Comparison of ENCODE assay signal across 16 cellular contexts in the genomic region with DNA sequence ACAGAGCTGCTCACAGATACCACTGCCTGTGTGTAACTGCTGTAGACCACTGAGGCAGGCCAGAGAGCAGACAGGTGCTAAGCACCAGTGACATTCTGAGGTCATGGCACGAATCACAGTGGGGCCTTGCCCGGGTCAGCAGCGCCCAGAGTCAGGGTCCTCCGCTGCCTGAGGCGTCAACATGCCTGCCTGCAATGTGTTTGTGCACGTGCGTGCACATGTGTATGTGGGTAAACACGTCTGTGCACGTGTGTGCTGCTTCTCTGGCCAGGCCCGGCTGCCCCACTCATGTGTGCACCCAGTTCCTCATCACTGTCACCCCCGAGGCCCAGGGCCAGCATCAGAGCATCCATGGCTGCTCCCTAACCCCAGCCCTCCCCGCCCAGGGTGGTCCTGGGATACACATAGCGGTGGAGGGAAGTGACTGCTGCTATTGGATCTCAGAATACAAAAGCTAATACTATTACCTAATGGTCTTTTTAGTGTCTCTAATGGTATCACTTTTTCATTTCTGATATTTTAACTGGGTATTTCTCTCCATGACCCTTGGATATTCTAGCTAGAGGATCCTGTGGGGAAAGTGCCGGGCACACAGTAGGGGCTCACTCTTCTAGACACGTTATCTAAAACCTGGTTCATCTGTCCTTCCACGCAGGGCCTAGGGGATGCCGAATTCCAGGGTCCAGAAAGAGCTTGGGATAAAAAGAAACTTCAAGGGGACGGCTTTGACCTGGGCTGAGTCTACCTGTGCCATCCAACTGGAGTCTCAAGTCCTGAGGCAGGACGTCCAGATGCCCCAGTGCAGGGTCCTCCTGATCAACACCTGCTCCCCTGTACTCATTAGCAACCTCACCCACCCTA. TPM values are rescaled to one million over a fixed set of nuclear protein-coding genes. Genes with fewer than 3 reads are reported as not detected.
"Had no signal": no experiment of that assay in that cellular context is flagged by ENCODE, and none has a peak within 500 bp of the region (broad histone marks: within the 10 kb centered on the region; RNA-seq: fewer than 3 reads in every experiment).

A gene (minus strand): TSS at position 51 of the 861 bp plus-strand sequence. CDS start 1,540 bp downstream, outside the sequence.

RNA-seq across cellular contexts. Expression of the gene that starts here (rescaled TPM):
- total RNA-seq: activated CD8-positive, alpha-beta memory T cell treated with anti-CD3 and anti-CD28 coated beads, Interleukin-2, amount 10 ng/mL, durations not matched to agents 7 days and 5 days; activated CD8-positive, alpha-beta T cell treated with anti-CD3 and anti-CD28 coated beads for 36 hours; activated T-cell treated with anti-CD3 and anti-CD28 coated beads, Interleukin-2, amount 50 U/mL, for 72 hours; adrenal gland; ascending aorta; esophagus squamous epithelium; glomerular endothelial cell; heart right ventricle; lung; mucosa of gallbladder; osteoblast; SJCRH30; T-helper 2 cell treated with Interferon-gamma antibody and Interleukin-4, amounts not matched to agents 100 ng/mL and 5 ng/mL, for 36 hours; thyroid gland; urinary bladder; WTC11 had no signal
- polyA plus RNA-seq: heart right ventricle had no signal
